In genomic region chr17:77459018-77459755, GRCh38 we compare ENCODE assay signal across 1 cellular context.
TF ChIP-seq lines count a peak whose summit lies in the region.

No MANE protein-coding gene starts in this region.

TF ChIP-seq in HepG2, 621 proteins besides CTCF, POLR2A, EP300 and RAD21 (continued from another document):
- TF ChIP-seq MYC (CRISPR knock-in tag; IDR thresholded peaks at IDR 0.05; ENCODE audit: borderline replicate concordance) (no peak), RCOR2 (CRISPR knock-in tag; IDR thresholded peaks at IDR 0.05) (no peak), ZNF335 (CRISPR knock-in tag; IDR thresholded peaks at IDR 0.05) (no peak), ZFP36L2 (CRISPR knock-in tag; IDR thresholded peaks at IDR 0.05) (no peak), KAT8 (CRISPR knock-in tag; IDR thresholded peaks at IDR 0.05) (no peak)
